ENCODE assay signal across 1 cellular context in genomic region chr1:203287109-203287893, GRCh38.
TF ChIP-seq lines count a peak whose summit lies in the region.

No MANE protein-coding gene starts in this region.

TF ChIP-seq in K562, 482 proteins besides CTCF, POLR2A, EP300 and RAD21 (continued from another document and continues in another):
- TF ChIP-seq HLTF (IDR thresholded peaks at IDR 0.05) (no peak), ZNF445 (CRISPR knock-in tag; IDR thresholded peaks at IDR 0.05; ENCODE audit: low read depth) (no peak), IRF1 (CRISPR knock-in tag; IDR thresholded peaks at IDR 0.05; ENCODE audit: borderline replicate concordance) (no peak), EZH2 (IDR thresholded peaks at IDR 0.05; ENCODE audit: borderline replicate concordance, low read depth, low read length) (no peak), NFE2L1 (tag; IDR thresholded peaks at IDR 0.05; ENCODE audit: borderline replicate concordance, low read depth) (no peak), THRAP3 (IDR thresholded peaks at IDR 0.05; ENCODE audit: borderline replicate concordance) (no peak), MTA2 (IDR thresholded peaks at IDR 0.05; ENCODE audit: low read depth) (0 out of 2 replicates have a peak, but pooled peaks have one; percentile 34), ETV5 (CRISPR knock-in tag; IDR thresholded peaks at IDR 0.05; ENCODE audit: low read depth) (no peak), GATAD2A (IDR thresholded peaks at IDR 0.05) (0 out of 2 replicates have a peak, but pooled peaks have one; percentile 75), SRF (CRISPR knock-in tag; IDR thresholded peaks at IDR 0.05) (0 out of 4 replicates have a peak, but pooled peaks of 1 of the 2 experiments have one; percentile 35), CTBP1 (IDR thresholded peaks at IDR 0.05; ENCODE audit: borderline replicate concordance) (peak; percentile 49; the same call in 1 of the 2 replicates), HBP1 (CRISPR knock-in tag; IDR thresholded peaks at IDR 0.05) (0 out of 2 replicates have a peak, but pooled peaks have one; percentile 40), ZC3H4 (CRISPR knock-in tag; IDR thresholded peaks at IDR 0.05; ENCODE audit: borderline replicate concordance) (no peak), ELK1 (CRISPR knock-in tag; IDR thresholded peaks at IDR 0.05) (no peak), CBX5 (IDR thresholded peaks at IDR 0.05; ENCODE audit: borderline replicate concordance, low read depth) (no peak; the same call in 1 of the 2 replicates), EGR1 (conservative IDR thresholded peaks at IDR 0.05) (peak; percentile 96), PPARD (CRISPR knock-in tag; IDR thresholded peaks at IDR 0.05) (no peak), RFX5 (IDR thresholded peaks at IDR 0.05; ENCODE audit: low read depth, low read length) (no peak), ATF7 (IDR thresholded peaks at IDR 0.05) (peak; percentile 87), XRCC3 (IDR thresholded peaks at IDR 0.05) (no peak), HNRNPH1 (optimal IDR thresholded peaks at IDR 0.05; ENCODE audit: low read depth, low read length) (no peak), ZNF584 (CRISPR knock-in tag; IDR thresholded peaks at IDR 0.05; ENCODE audit: low read depth) (peak; percentile 83; the same call in 1 of the 2 replicates), CEBPG (CRISPR knock-in tag; IDR thresholded peaks at IDR 0.05) (no peak), CEBPG (tag; conservative IDR thresholded peaks at IDR 0.05 in 1 of 2, IDR thresholded peaks at IDR 0.05 in 1 of 2) (no peak; a peak in 1 of 4 replicates), ZNF717 (CRISPR knock-in tag; IDR thresholded peaks at IDR 0.05) (no peak), ZBED1 (IDR thresholded peaks at IDR 0.05) (no peak), SRSF3 (IDR thresholded peaks at IDR 0.05; ENCODE audit: insufficient read depth, low read length) (no peak), GTF2B (IDR thresholded peaks at IDR 0.05; ENCODE audit: extremely low read depth, insufficient read length) (no peak), DPF2 (IDR thresholded peaks at IDR 0.05) (peak; percentile 67; the same call in 1 of the 2 replicates), ZNF79 (CRISPR knock-in tag; IDR thresholded peaks at IDR 0.05; ENCODE audit: low read depth) (no peak), FOXK1 (CRISPR knock-in tag; IDR thresholded peaks at IDR 0.05; ENCODE audit: borderline replicate concordance) (no peak), MAFG (tag; conservative IDR thresholded peaks at IDR 0.05) (peak; percentile 41; the same call in 1 of the 2 replicates), ETS2 (tag; IDR thresholded peaks at IDR 0.05; ENCODE audit: borderline replicate concordance, poor library complexity, severe bottlenecking) (no peak), ZNF318 (IDR thresholded peaks at IDR 0.05; ENCODE audit: borderline replicate concordance in 1 of 2, low read depth in 1 of 2) (peak in 1 of 2 experiments; percentile 91; a peak in 2 of 4 replicates), PCBP2 (IDR thresholded peaks at IDR 0.05; ENCODE audit: low read depth, low read length, poor library complexity, severe bottlenecking) (no peak), ZNF311 (CRISPR knock-in tag; IDR thresholded peaks at IDR 0.05) (no peak), PML (IDR thresholded peaks at IDR 0.05; ENCODE audit: low read length) (no peak; the same call in 1 of the 2 replicates), TFAP4 (CRISPR knock-in tag; IDR thresholded peaks at IDR 0.05; ENCODE audit: borderline replicate concordance) (peak; percentile 98), ZNF197 (CRISPR knock-in tag; IDR thresholded peaks at IDR 0.05; ENCODE audit: low read depth) (no peak), ZFX (CRISPR knock-in tag; IDR thresholded peaks at IDR 0.05) (no peak; the same call in 1 of the 2 replicates), ARHGAP35 (IDR thresholded peaks at IDR 0.05; ENCODE audit: partially characterized antibody) (no peak), ZNF707 (CRISPR knock-in tag; conservative IDR thresholded peaks at IDR 0.05) (peak; percentile 45; the same call in 1 of the 2 replicates), SMAD3 (CRISPR knock-in tag; conservative IDR thresholded peaks at IDR 0.05) (0 out of 2 replicates have a peak, but pooled peaks have one; percentile 40), CBFA2T3 (IDR thresholded peaks at IDR 0.05) (peak; percentile 51; the same call in 1 of the 2 replicates), DMBX1 (CRISPR knock-in tag; IDR thresholded peaks at IDR 0.05; ENCODE audit: borderline replicate concordance) (peak; percentile 75), ZHX1 (conservative IDR thresholded peaks at IDR 0.05; ENCODE audit: low read length) (no peak), BRF1 (IDR thresholded peaks at IDR 0.05; ENCODE audit: borderline replicate concordance, extremely low read depth, insufficient read length) (no peak), PKNOX1 (IDR thresholded peaks at IDR 0.05) (no peak), MAFF (IDR thresholded peaks at IDR 0.05; ENCODE audit: low read length) (peak; percentile 46; the same call in 1 of the 2 replicates), CCNT2 (IDR thresholded peaks at IDR 0.05; ENCODE audit: borderline replicate concordance, extremely low read depth, insufficient read length, low read depth, low read length) (no peak)
